Comparison of ENCODE assay signal across 9 cellular contexts in the genomic region with DNA sequence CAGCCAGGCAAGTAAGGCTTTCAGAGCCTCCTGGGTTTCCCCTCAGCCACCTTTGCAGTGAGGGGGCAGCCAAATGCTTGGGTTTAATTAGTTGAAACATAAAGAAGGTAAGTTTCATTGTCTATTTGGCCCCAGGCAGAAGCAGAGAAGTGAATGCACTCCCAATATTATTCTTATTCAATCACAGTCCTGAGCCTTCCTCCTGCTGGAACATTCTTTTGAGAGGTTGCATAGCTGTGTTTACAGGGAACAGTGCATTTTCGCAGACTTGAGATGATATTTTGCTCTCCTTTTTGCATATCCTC. TPM values are rescaled to one million over a fixed set of nuclear protein-coding genes. Genes with fewer than 3 reads are reported as not detected.
DNase-seq lines count a peak whose midpoint lies in the region; ATAC-seq and TF ChIP-seq lines count a peak whose summit lies in the region.
"Had no signal": no experiment of that assay in that cellular context is flagged by ENCODE, and none has a peak within 500 bp of the region (broad histone marks: within the 10 kb centered on the region; RNA-seq: fewer than 3 reads in every experiment).

No MANE protein-coding gene starts in this region.

- H3K4me1 Mint-ChIP-seq in activated naive CD4-positive, alpha-beta T cell treated with anti-CD3 and anti-CD28 coated beads, Interleukin-2, amount 10 ng/mL, durations not matched to agents 7 days and 5 days, result peaks cover 45% of the 10 kb centered on the region
- H3K4me1 Mint-ChIP-seq in type B pancreatic cell (ENCODE audit: unreplicated experiment) (peaks cover 35% of the 10 kb centered on the region), CD14-positive monocyte (peaks cover 43% of the 10 kb centered on the region)
- H3K4me1 Mint-ChIP-seq: neural progenitor cell had no signal

- no peak overlapping the region for H3K27ac Mint-ChIP-seq in activated naive CD4-positive, alpha-beta T cell treated with anti-CD3 and anti-CD28 coated beads, Interleukin-2, amount 50 U/mL, for 72 hours
- H3K27ac Mint-ChIP-seq in activated naive CD4-positive, alpha-beta T cell treated with anti-CD3 and anti-CD28 coated beads, Interleukin-2, amount 10 ng/mL, durations not matched to agents 7 days and 5 days, result no peak overlapping the region
- H3K27ac Mint-ChIP-seq in type B pancreatic cell, result peak overlapping the region; percentile 63
- peak overlapping the region in 3 of 7 donors; percentile 86 to 92 (median 91) for H3K27ac Mint-ChIP-seq in CD14-positive monocyte
- H3K27ac Mint-ChIP-seq: neural progenitor cell had no signal

- TF ChIP-seq CTCF in mammary epithelial cell (conservative IDR thresholded peaks at IDR 0.05 in 1 of 2, IDR thresholded peaks at IDR 0.05 in 1 of 2; ENCODE audit: extremely low read depth in 1 of 2, insufficient read depth in 1 of 2, low read depth in 1 of 2, low read length in 2 of 2) (no peak), type B pancreatic cell (conservative IDR thresholded peaks at IDR 0.05) (no peak), CD14-positive monocyte (IDR thresholded peaks at IDR 0.05) (no peak)

- no peaks in the 10 kb centered on the region for H3K27me3 Mint-ChIP-seq in activated naive CD4-positive, alpha-beta T cell treated with anti-CD3 and anti-CD28 coated beads, Interleukin-2, amount 10 ng/mL, durations not matched to agents 7 days and 5 days
- H3K27me3 Mint-ChIP-seq in type B pancreatic cell, result peaks cover 7% of the 10 kb centered on the region
- H3K27me3 Mint-ChIP-seq in CD14-positive monocyte (ENCODE audit: low read depth in 3 of 3), result peaks cover 0 to 2% (median 0%) of the 10 kb centered on the region in 3 donors

- no peak overlapping the region for H2AFZ ChIP-seq in mammary epithelial cell (ENCODE audit: low read depth, low read length)
- H2AFZ ChIP-seq: neural progenitor cell had no signal

- peak overlapping the region; percentile 44 for H3K4me2 ChIP-seq in mammary epithelial cell (ENCODE audit: insufficient read depth, low read depth, low read length)
- H3K4me2 ChIP-seq: neural progenitor cell had no signal

- peak overlapping the region; percentile 77 for H3K27ac ChIP-seq in mammary epithelial cell (ENCODE audit: insufficient read depth, low read depth, low read length)
- H3K27ac ChIP-seq: neural progenitor cell had no signal

- no peaks in the 10 kb centered on the region for H3K27me3 ChIP-seq in mammary epithelial cell (ENCODE audit: insufficient read depth, low read length)
- H3K27me3 ChIP-seq: neural progenitor cell had no signal

- dilution Hi-C loops in mammary epithelial cell (cut with HindIII; ENCODE audit: low sequenced_read_pairs), result no loop called here

- H3K9me3 Mint-ChIP-seq in activated naive CD4-positive, alpha-beta T cell treated with anti-CD3 and anti-CD28 coated beads, Interleukin-2, amount 50 U/mL, for 72 hours, result no peaks in the 10 kb centered on the region
- no peaks in the 10 kb centered on the region for H3K9me3 Mint-ChIP-seq in activated naive CD4-positive, alpha-beta T cell treated with anti-CD3 and anti-CD28 coated beads, Interleukin-2, amount 10 ng/mL, durations not matched to agents 7 days and 5 days
- H3K9me3 Mint-ChIP-seq in type B pancreatic cell (no peaks in the 10 kb centered on the region), CD14-positive monocyte (peaks cover 0 to 3% (median 0%) of the 10 kb centered on the region in 7 donors)
- H3K9me3 Mint-ChIP-seq: neural progenitor cell had no signal

- no peaks in the 10 kb centered on the region for H3K36me3 Mint-ChIP-seq in activated naive CD4-positive, alpha-beta T cell treated with anti-CD3 and anti-CD28 coated beads, Interleukin-2, amount 50 U/mL, for 72 hours
- no peaks in the 10 kb centered on the region for H3K36me3 Mint-ChIP-seq in activated naive CD4-positive, alpha-beta T cell treated with anti-CD3 and anti-CD28 coated beads, Interleukin-2, amount 10 ng/mL, durations not matched to agents 7 days and 5 days
- no peaks in the 10 kb centered on the region for H3K36me3 Mint-ChIP-seq in type B pancreatic cell
- H3K36me3 Mint-ChIP-seq in CD14-positive monocyte, result peaks cover 50 to 68% of the 10 kb centered on the region in 2 donors
- H3K36me3 Mint-ChIP-seq: neural progenitor cell had no signal

- H3K36me3 ChIP-seq in mammary epithelial cell (ENCODE audit: insufficient read depth, low read length), result peaks cover 20% of the 10 kb centered on the region
- H3K36me3 ChIP-seq: neural progenitor cell had no signal

- no TSS peak for BruUV-seq in mammary epithelial cell (replicated peaks; lab: Mats Ljungman, UMichigan)

- H4K20me1 ChIP-seq in mammary epithelial cell (ENCODE audit: insufficient read depth, low read length), result no peaks in the 10 kb centered on the region

- in situ Hi-C loops in mammary epithelial cell (cut with MboI; ENCODE audit: low sequenced_read_pairs in 2 of 2), result no loop called here

- ATAC-seq in activated naive CD4-positive, alpha-beta T cell treated with anti-CD3 and anti-CD28 coated beads, Interleukin-2, amount 50 U/mL, for 72 hours, result peak; percentile 11 to 36
- ATAC-seq in HG02884 (IDR thresholded peaks at IDR 0.05; ENCODE audit: unreplicated experiment), result peak; percentile 38

- no peak for DNase-seq in activated naive CD4-positive, alpha-beta T cell treated with anti-CD3 and anti-CD28 coated beads, Interleukin-2, amount 50 U/mL, for 72 hours (ENCODE audit: low spot score in 2 of 2)
- no peak for DNase-seq in activated naive CD4-positive, alpha-beta T cell treated with anti-CD3 and anti-CD28 coated beads, Interleukin-2, amount 10 ng/mL, durations not matched to agents 7 days and 5 days
- DNase-seq in mammary epithelial cell, result no peak
- no peak for DNase-seq in type B pancreatic cell (ENCODE audit: extremely low spot score, unreplicated experiment)
- no peak for DNase-seq in effector CD8-positive, alpha-beta T cell (lab: John Stamatoyannopoulos, UW)
- no peak for DNase-seq in CD14-positive monocyte (ENCODE audit: low spot score)
- DNase-seq in central memory CD4-positive, alpha-beta T cell, result no peak

- CTCF ChIA-PET in activated naive CD4-positive, alpha-beta T cell treated with anti-CD3 and anti-CD28 coated beads, Interleukin-2, amount 10 ng/mL, durations not matched to agents 7 days and 5 days (lab: Charles Lee), result interaction anchor here (0.9 to 6.7 kb wide), 5 partner anchors 7 to 43 kb away, joined by 3 to 37 read pairs (median 3); partner anchors contain the start of gene SLC2A9
- CTCF ChIA-PET in mammary epithelial cell (lab: Charles Lee; ENCODE audit: low non-redundant PET), result no interaction called here

- 77% methylated on average over 1 of the region's 1 CpG for WGBS in mammary epithelial cell (ENCODE audit: low coverage, missing lambda C conversion rate)

- H3K9me3 ChIP-seq in mammary epithelial cell (replicated peaks; ENCODE audit: insufficient read depth, low read length), result no peaks in the 10 kb centered on the region

- peaks cover 80% of the 10 kb centered on the region for H3K4me1 ChIP-seq in mammary epithelial cell (ENCODE audit: insufficient read depth, low read length)
- H3K4me1 ChIP-seq: neural progenitor cell had no signal

- H3K4me3 Mint-ChIP-seq in activated naive CD4-positive, alpha-beta T cell treated with anti-CD3 and anti-CD28 coated beads, Interleukin-2, amount 10 ng/mL, durations not matched to agents 7 days and 5 days, result no peak overlapping the region
- no peak overlapping the region for H3K4me3 Mint-ChIP-seq in type B pancreatic cell
- no peak overlapping the region for H3K4me3 Mint-ChIP-seq in CD14-positive monocyte
- H3K4me3 Mint-ChIP-seq: neural progenitor cell had no signal

- peak overlapping the region; percentile 44 for H3K9ac ChIP-seq in mammary epithelial cell (ENCODE audit: insufficient read depth, low read length)
- H3K9ac ChIP-seq: neural progenitor cell had no signal

- H3K79me2 ChIP-seq in mammary epithelial cell (ENCODE audit: insufficient read depth, low read length), result peaks cover 76% of the 10 kb centered on the region

- H3K4me3 ChIP-seq in mammary epithelial cell (replicated peaks in 1 of 3; ENCODE audit: insufficient read depth in 1 of 3, low read depth in 2 of 3, low read length in 3 of 3), result no peak overlapping the region
- H3K4me3 ChIP-seq: neural progenitor cell had no signal

- intact Hi-C loops in mammary epithelial cell (cut with micrococcal nuclease), result loop anchor here (5.0 kb wide), 1 partner anchor 100 kb away; no protein-coding TSS in a partner anchor
- intact Hi-C loops in CD14-positive monocyte (cut with micrococcal nuclease), result no loop called here

RNA-seq across cellular contexts. Expression of gene SLC2A9, which starts 13.9 kb away (rescaled TPM):
- total RNA-seq in activated naive CD4-positive, alpha-beta T cell treated with anti-CD3 and anti-CD28 coated beads, Interleukin-2, amount 50 U/mL, for 72 hours, result 1 to 10 TPM in 1 of 2 donors, under 1 TPM in 1; 0.52 to 1.2 TPM
- 100 to 1,000 TPM in 1 of 2 donors, 10 to 100 TPM in 1; 93.2 to 163 TPM for total RNA-seq in mammary epithelial cell
- polyA plus RNA-seq in mammary epithelial cell, result 65.5 TPM
- 83.8 TPM for polyA minus RNA-seq in mammary epithelial cell
- 1.1 and 2.5 TPM in 2 replicates for total RNA-seq in type B pancreatic cell (ENCODE audit: low replicate concordance)
- 10 to 100 TPM; 34.7 to 38.6 TPM for polyA plus RNA-seq in CD14-positive monocyte

Comparison
In these comparisons a context has a peak if more than half of its experiments do, and no peak if none do; other contexts are left out.
1. RNA of gene SLC2A9, which starts 13.9 kb away (total RNA-seq): 93.2 to 163 TPM in mammary epithelial cell; 1.1 to 2.5 TPM in type B pancreatic cell and 0.52 to 1.2 TPM in activated naive CD4-positive, alpha-beta T cell treated with anti-CD3 and anti-CD28 coated beads, Interleukin-2, amount 50 U/mL, for 72 hours; every median in the first group is over 10 times any median in the second.